Comparison of ENCODE assay signal across 1 cellular context in the genomic region with DNA sequence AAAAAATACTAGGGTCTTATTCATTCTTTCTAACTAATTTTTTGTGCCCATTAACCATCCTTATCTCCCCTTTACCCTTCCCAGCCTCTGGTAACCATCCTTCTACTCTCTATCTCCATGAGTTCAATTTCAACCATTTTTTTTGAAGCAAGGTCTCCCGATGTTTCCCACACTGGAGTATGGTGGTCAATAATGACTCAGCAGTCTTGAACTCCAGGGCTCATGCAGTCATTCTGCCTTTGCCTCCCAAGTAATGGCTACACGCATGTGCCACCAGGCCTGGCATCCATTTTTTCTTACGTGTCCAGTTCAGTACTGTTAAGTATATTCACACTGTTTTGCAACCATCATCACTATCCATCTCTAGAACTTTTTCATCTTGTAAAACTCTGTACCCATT.
TF ChIP-seq lines count a peak whose summit lies in the region.

No MANE protein-coding gene starts in this region.

TF ChIP-seq in GM23338, 12 proteins besides CTCF, POLR2A, EP300 and RAD21 (continued from another document):
- TF ChIP-seq, protein P1, sequence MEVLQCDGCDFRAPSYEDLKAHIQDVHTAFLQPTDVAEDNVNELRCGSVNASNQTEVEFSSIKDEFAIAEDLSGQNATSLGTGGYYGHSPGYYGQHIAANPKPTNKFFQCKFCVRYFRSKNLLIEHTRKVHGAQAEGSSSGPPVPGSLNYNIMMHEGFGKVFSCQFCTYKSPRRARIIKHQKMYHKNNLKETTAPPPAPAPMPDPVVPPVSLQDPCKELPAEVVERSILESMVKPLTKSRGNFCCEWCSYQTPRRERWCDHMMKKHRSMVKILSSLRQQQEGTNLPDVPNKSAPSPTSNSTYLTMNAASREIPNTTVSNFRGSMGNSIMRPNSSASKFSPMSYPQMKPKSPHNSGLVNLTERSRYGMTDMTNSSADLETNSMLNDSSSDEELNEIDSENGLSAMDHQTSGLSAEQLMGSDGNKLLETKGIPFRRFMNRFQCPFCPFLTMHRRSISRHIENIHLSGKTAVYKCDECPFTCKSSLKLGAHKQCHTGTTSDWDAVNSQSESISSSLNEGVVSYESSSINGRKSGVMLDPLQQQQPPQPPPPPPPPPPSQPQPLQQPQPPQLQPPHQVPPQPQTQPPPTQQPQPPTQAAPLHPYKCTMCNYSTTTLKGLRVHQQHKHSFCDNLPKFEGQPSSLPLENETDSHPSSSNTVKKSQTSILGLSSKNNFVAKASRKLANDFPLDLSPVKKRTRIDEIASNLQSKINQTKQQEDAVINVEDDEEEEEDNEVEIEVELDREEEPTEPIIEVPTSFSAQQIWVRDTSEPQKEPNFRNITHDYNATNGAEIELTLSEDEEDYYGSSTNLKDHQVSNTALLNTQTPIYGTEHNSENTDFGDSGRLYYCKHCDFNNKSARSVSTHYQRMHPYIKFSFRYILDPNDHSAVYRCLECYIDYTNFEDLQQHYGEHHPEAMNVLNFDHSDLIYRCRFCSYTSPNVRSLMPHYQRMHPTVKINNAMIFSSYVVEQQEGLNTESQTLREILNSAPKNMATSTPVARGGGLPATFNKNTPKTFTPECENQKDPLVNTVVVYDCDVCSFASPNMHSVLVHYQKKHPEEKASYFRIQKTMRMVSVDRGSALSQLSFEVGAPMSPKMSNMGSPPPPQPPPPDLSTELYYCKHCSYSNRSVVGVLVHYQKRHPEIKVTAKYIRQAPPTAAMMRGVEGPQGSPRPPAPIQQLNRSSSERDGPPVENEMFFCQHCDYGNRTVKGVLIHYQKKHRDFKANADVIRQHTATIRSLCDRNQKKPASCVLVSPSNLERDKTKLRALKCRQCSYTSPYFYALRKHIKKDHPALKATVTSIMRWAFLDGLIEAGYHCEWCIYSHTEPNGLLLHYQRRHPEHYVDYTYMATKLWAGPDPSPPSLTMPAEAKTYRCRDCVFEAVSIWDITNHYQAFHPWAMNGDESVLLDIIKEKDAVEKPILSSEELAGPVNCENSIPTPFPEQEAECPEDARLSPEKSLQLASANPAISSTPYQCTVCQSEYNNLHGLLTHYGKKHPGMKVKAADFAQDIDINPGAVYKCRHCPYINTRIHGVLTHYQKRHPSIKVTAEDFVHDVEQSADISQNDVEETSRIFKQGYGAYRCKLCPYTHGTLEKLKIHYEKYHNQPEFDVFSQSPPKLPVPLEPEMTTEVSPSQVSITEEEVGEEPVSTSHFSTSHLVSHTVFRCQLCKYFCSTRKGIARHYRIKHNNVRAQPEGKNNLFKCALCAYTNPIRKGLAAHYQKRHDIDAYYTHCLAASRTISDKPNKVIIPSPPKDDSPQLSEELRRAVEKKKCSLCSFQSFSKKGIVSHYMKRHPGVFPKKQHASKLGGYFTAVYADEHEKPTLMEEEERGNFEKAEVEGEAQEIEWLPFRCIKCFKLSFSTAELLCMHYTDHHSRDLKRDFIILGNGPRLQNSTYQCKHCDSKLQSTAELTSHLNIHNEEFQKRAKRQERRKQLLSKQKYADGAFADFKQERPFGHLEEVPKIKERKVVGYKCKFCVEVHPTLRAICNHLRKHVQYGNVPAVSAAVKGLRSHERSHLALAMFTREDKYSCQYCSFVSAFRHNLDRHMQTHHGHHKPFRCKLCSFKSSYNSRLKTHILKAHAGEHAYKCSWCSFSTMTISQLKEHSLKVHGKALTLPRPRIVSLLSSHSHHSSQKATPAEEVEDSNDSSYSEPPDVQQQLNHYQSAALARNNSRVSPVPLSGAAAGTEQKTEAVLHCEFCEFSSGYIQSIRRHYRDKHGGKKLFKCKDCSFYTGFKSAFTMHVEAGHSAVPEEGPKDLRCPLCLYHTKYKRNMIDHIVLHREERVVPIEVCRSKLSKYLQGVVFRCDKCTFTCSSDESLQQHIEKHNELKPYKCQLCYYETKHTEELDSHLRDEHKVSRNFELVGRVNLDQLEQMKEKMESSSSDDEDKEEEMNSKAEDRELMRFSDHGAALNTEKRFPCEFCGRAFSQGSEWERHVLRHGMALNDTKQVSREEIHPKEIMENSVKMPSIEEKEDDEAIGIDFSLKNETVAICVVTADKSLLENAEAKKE (CRISPR knock-in tag; IDR thresholded peaks at IDR 0.05) = no peak
- no peak for TF ChIP-seq EZH2phosphoT487 (IDR thresholded peaks at IDR 0.05; ENCODE audit: unreplicated experiment)
- TF ChIP-seq POLR2AphosphoS5 (IDR thresholded peaks at IDR 0.05; ENCODE audit: low read depth) = no peak
- no peak for TF ChIP-seq ZNF331 (CRISPR knock-in tag; IDR thresholded peaks at IDR 0.05; ENCODE audit: low read depth)
- no peak for TF ChIP-seq STAT1 (IDR thresholded peaks at IDR 0.05; ENCODE audit: unreplicated experiment)
TF ChIP-seq in GM23338: peak in this region for 0.
